ENCODE assay signal across 1 cellular context in genomic region chr11:44031549-44031948, GRCh38.
TF ChIP-seq lines count a peak whose summit lies in the region.

No MANE protein-coding gene starts in this region.

TF ChIP-seq in IMR-90, 13 proteins besides CTCF, POLR2A, EP300 and RAD21:
- TF ChIP-seq ELK1 (IDR thresholded peaks at IDR 0.05; ENCODE audit: borderline replicate concordance, low read depth, low read length) = no peak
- no peak for TF ChIP-seq MXI1 (IDR thresholded peaks at IDR 0.05; ENCODE audit: borderline replicate concordance, low read depth, low read length)
- TF ChIP-seq BHLHE40 (IDR thresholded peaks at IDR 0.05; ENCODE audit: low read depth, low read length) = no peak
- TF ChIP-seq CHD1 (IDR thresholded peaks at IDR 0.05; ENCODE audit: low read depth, low read length) = no peak
- no peak for TF ChIP-seq RCOR1 (IDR thresholded peaks at IDR 0.05; ENCODE audit: insufficient replicate concordance, low read length)
- no peak for TF ChIP-seq NFE2L2 (IDR thresholded peaks at IDR 0.05; ENCODE audit: low read depth, low read length)
- no peak for TF ChIP-seq SMC3 (IDR thresholded peaks at IDR 0.05; ENCODE audit: low read depth, low read length)
- no peak for TF ChIP-seq USF2 (IDR thresholded peaks at IDR 0.05; ENCODE audit: low read depth, low read length)
- no peak for TF ChIP-seq CEBPB (IDR thresholded peaks at IDR 0.05; ENCODE audit: low read depth, low read length)
- no peak for TF ChIP-seq MAFK (IDR thresholded peaks at IDR 0.05; ENCODE audit: low read depth, low read length)
- no peak for TF ChIP-seq FOS (IDR thresholded peaks at IDR 0.05; ENCODE audit: low read depth, low read length)
- TF ChIP-seq RFX5 (IDR thresholded peaks at IDR 0.05; ENCODE audit: low read depth, low read length) = no peak
- TF ChIP-seq MAZ (IDR thresholded peaks at IDR 0.05; ENCODE audit: borderline replicate concordance, low read depth, low read length) = no peak
